Comparison of ENCODE assay signal across 1 cellular context in the genomic region with DNA sequence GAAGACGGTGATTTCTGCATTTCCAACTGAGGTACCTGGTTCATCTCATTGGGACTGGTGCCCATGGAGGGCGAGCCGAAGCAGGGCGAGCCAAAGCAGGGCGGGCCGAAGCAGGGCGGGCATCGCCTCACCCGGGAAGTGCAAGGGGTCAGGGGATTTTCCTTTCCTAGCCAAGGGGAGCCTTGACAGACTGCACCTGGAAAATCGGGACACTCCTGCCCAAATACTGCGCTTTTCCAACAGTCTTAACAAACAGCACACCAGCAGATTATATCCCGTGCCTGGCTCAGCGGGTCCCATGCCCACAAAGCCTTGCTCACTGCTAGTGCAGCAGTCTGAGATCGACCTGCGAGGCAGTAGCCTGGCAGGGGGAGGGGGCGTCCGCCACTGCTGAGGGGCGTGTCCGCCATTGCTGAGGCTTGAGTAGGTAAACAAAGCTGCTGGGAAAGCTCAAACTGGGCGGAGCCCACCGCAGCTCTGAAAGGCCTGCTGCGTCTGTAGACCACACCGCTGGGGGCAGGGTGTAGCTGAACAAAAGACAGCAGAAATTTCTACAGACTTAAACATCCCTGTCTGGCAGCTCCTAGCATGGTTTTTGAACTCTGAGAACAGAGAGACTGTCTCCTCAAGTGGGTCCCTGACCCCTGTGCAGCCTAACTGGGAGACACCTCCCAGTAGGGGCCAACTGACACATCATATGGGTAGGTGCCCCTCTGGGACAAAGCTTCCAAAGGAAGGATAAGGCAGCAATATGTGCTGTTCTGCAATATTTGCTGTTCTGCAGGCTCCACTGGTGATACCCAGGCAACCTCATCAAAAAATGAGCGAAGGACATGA.
TF ChIP-seq lines count a peak whose summit lies in the region.

No MANE protein-coding gene starts in this region.

TF ChIP-seq in HepG2, 621 proteins besides CTCF, POLR2A, EP300 and RAD21 (continued from another document and continues in another):
- TF ChIP-seq, protein P1, sequence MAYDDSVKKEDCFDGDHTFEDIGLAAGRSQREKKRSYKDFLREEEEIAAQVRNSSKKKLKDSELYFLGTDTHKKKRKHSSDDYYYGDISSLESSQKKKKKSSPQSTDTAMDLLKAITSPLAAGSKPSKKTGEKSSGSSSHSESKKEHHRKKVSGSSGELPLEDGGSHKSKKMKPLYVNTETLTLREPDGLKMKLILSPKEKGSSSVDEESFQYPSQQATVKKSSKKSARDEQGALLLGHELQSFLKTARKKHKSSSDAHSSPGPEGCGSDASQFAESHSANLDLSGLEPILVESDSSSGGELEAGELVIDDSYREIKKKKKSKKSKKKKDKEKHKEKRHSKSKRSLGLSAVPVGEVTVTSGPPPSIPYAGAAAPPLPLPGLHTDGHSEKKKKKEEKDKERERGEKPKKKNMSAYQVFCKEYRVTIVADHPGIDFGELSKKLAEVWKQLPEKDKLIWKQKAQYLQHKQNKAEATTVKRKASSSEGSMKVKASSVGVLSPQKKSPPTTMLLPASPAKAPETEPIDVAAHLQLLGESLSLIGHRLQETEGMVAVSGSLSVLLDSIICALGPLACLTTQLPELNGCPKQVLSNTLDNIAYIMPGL (CRISPR knock-in tag; IDR thresholded peaks at IDR 0.05; ENCODE audit: borderline replicate concordance in 1 of 2, low read depth in 1 of 2) = peak; percentile 44 to 79; a peak in 2 of 4 replicates
- TF ChIP-seq NFIB (CRISPR knock-in tag; IDR thresholded peaks at IDR 0.05; ENCODE audit: borderline replicate concordance) (no peak), ZNF124 (CRISPR knock-in tag; IDR thresholded peaks at IDR 0.05) (0 out of 2 replicates have a peak, but pooled peaks have one; percentile 66), NR2F1 (CRISPR knock-in tag; IDR thresholded peaks at IDR 0.05) (no peak), ZEB1 (IDR thresholded peaks at IDR 0.05; ENCODE audit: insufficient replicate concordance, low read depth) (no peak), ZNF780A (CRISPR knock-in tag; IDR thresholded peaks at IDR 0.05) (no peak), ZSCAN25 (CRISPR knock-in tag; IDR thresholded peaks at IDR 0.05) (0 out of 2 replicates have a peak, but pooled peaks have one; percentile 57), NR3C1 (CRISPR knock-in tag; IDR thresholded peaks at IDR 0.05) (no peak), KLF16 (CRISPR knock-in tag; IDR thresholded peaks at IDR 0.05) (peak in 1 of 2 experiments; percentile 68; a peak in 1 of 4 replicates), ISX (CRISPR knock-in tag; conservative IDR thresholded peaks at IDR 0.05) (no peak), CHD4 (IDR thresholded peaks at IDR 0.05; ENCODE audit: borderline replicate concordance, low read length) (no peak), PHF20 (CRISPR knock-in tag; IDR thresholded peaks at IDR 0.05) (peak; percentile 8; the same call in 1 of the 2 replicates), SOX13 (IDR thresholded peaks at IDR 0.05) (no peak), SOX13 (CRISPR knock-in tag; conservative IDR thresholded peaks at IDR 0.05 in 1 of 2, IDR thresholded peaks at IDR 0.05 in 1 of 2) (peak in 1 of 2 experiments; percentile 86; a peak in 2 of 4 replicates), ZNF543 (CRISPR knock-in tag; IDR thresholded peaks at IDR 0.05) (no peak), PRMT3 (CRISPR knock-in tag; IDR thresholded peaks at IDR 0.05; ENCODE audit: borderline replicate concordance, low read depth) (no peak), ZNF10 (CRISPR knock-in tag; IDR thresholded peaks at IDR 0.05; ENCODE audit: borderline replicate concordance, low read depth) (no peak), TCF12 (IDR thresholded peaks at IDR 0.05) (no peak), TCF12 (CRISPR knock-in tag; IDR thresholded peaks at IDR 0.05) (no peak), SMARCE1 (IDR thresholded peaks at IDR 0.05; ENCODE audit: borderline replicate concordance) (no peak), NCOA1 (CRISPR knock-in tag; IDR thresholded peaks at IDR 0.05) (no peak), ZNF253 (CRISPR knock-in tag; IDR thresholded peaks at IDR 0.05; ENCODE audit: borderline replicate concordance) (no peak), RFX3 (CRISPR knock-in tag; IDR thresholded peaks at IDR 0.05) (no peak), MEIS2 (CRISPR knock-in tag; IDR thresholded peaks at IDR 0.05) (peak; percentile 51; the same call in 1 of the 2 replicates), ZSCAN29 (CRISPR knock-in tag; conservative IDR thresholded peaks at IDR 0.05) (0 out of 2 replicates have a peak, but pooled peaks have one; percentile 31)
- TF ChIP-seq, protein P2, sequence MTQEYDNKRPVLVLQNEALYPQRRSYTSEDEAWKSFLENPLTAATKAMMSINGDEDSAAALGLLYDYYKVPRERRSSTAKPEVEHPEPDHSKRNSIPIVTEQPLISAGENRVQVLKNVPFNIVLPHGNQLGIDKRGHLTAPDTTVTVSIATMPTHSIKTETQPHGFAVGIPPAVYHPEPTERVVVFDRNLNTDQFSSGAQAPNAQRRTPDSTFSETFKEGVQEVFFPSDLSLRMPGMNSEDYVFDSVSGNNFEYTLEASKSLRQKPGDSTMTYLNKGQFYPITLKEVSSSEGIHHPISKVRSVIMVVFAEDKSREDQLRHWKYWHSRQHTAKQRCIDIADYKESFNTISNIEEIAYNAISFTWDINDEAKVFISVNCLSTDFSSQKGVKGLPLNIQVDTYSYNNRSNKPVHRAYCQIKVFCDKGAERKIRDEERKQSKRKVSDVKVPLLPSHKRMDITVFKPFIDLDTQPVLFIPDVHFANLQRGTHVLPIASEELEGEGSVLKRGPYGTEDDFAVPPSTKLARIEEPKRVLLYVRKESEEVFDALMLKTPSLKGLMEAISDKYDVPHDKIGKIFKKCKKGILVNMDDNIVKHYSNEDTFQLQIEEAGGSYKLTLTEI (CRISPR knock-in tag; conservative IDR thresholded peaks at IDR 0.05) = no peak
- TF ChIP-seq, protein P3, sequence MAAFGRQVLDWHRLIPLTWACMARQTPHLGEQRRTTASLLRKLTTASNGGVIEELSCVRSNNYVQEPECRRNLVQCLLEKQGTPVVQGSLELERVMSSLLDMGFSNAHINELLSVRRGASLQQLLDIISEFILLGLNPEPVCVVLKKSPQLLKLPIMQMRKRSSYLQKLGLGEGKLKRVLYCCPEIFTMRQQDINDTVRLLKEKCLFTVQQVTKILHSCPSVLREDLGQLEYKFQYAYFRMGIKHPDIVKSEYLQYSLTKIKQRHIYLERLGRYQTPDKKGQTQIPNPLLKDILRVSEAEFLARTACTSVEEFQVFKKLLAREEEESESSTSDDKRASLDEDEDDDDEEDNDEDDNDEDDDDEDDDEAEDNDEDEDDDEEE (CRISPR knock-in tag; IDR thresholded peaks at IDR 0.05) = no peak; the same call in 1 of the 2 replicates
- TF ChIP-seq, protein P4, sequence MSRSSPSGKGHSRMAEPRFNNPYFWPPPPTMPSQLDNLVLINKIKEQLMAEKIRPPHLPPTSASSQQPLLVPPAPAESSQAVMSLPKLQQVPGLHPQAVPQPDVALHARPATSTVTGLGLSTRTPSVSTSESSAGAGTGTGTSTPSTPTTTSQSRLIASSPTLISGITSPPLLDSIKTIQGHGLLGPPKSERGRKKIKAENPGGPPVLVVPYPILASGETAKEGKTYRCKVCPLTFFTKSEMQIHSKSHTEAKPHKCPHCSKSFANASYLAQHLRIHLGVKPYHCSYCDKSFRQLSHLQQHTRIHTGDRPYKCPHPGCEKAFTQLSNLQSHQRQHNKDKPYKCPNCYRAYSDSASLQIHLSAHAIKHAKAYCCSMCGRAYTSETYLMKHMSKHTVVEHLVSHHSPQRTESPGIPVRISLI (CRISPR knock-in tag; IDR thresholded peaks at IDR 0.05; ENCODE audit: borderline replicate concordance) = no peak
- TF ChIP-seq, protein P5, sequence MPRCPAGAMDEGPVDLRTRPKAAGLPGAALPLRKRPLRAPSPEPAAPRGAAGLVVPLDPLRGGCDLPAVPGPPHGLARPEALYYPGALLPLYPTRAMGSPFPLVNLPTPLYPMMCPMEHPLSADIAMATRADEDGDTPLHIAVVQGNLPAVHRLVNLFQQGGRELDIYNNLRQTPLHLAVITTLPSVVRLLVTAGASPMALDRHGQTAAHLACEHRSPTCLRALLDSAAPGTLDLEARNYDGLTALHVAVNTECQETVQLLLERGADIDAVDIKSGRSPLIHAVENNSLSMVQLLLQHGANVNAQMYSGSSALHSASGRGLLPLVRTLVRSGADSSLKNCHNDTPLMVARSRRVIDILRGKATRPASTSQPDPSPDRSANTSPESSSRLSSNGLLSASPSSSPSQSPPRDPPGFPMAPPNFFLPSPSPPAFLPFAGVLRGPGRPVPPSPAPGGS (CRISPR knock-in tag; IDR thresholded peaks at IDR 0.05) = peak; percentile 82
- TF ChIP-seq, protein P6, sequence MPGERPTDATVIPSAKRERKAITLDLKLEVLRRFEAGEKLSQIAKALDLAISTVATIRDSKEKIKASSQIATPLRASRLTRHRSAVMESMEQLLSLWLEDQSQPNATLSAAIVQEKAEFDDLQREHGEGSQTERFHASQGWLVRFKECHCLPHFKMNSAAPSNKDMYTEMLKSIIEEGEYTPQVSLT (CRISPR knock-in tag; IDR thresholded peaks at IDR 0.05; ENCODE audit: borderline replicate concordance, low read depth) = no peak
- TF ChIP-seq, protein P7, sequence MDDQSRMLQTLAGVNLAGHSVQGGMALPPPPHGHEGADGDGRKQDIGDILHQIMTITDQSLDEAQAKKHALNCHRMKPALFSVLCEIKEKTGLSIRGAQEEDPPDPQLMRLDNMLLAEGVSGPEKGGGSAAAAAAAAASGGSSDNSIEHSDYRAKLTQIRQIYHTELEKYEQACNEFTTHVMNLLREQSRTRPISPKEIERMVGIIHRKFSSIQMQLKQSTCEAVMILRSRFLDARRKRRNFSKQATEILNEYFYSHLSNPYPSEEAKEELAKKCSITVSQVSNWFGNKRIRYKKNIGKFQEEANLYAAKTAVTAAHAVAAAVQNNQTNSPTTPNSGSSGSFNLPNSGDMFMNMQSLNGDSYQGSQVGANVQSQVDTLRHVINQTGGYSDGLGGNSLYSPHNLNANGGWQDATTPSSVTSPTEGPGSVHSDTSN (CRISPR knock-in tag; IDR thresholded peaks at IDR 0.05; ENCODE audit: borderline replicate concordance) = no peak
- TF ChIP-seq, protein P8, sequence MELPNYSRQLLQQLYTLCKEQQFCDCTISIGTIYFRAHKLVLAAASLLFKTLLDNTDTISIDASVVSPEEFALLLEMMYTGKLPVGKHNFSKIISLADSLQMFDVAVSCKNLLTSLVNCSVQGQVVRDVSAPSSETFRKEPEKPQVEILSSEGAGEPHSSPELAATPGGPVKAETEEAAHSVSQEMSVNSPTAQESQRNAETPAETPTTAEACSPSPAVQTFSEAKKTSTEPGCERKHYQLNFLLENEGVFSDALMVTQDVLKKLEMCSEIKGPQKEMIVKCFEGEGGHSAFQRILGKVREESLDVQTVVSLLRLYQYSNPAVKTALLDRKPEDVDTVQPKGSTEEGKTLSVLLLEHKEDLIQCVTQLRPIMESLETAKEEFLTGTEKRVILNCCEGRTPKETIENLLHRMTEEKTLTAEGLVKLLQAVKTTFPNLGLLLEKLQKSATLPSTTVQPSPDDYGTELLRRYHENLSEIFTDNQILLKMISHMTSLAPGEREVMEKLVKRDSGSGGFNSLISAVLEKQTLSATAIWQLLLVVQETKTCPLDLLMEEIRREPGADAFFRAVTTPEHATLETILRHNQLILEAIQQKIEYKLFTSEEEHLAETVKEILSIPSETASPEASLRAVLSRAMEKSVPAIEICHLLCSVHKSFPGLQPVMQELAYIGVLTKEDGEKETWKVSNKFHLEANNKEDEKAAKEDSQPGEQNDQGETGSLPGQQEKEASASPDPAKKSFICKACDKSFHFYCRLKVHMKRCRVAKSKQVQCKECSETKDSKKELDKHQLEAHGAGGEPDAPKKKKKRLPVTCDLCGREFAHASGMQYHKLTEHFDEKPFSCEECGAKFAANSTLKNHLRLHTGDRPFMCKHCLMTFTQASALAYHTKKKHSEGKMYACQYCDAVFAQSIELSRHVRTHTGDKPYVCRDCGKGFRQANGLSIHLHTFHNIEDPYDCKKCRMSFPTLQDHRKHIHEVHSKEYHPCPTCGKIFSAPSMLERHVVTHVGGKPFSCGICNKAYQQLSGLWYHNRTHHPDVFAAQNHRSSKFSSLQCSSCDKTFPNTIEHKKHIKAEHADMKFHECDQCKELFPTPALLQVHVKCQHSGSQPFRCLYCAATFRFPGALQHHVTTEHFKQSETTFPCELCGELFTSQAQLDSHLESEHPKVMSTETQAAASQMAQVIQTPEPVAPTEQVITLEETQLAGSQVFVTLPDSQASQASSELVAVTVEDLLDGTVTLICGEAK (IDR thresholded peaks at IDR 0.05) = no peak
- TF ChIP-seq, protein P8 (CRISPR knock-in tag; IDR thresholded peaks at IDR 0.05) = no peak
- TF ChIP-seq, protein P9, sequence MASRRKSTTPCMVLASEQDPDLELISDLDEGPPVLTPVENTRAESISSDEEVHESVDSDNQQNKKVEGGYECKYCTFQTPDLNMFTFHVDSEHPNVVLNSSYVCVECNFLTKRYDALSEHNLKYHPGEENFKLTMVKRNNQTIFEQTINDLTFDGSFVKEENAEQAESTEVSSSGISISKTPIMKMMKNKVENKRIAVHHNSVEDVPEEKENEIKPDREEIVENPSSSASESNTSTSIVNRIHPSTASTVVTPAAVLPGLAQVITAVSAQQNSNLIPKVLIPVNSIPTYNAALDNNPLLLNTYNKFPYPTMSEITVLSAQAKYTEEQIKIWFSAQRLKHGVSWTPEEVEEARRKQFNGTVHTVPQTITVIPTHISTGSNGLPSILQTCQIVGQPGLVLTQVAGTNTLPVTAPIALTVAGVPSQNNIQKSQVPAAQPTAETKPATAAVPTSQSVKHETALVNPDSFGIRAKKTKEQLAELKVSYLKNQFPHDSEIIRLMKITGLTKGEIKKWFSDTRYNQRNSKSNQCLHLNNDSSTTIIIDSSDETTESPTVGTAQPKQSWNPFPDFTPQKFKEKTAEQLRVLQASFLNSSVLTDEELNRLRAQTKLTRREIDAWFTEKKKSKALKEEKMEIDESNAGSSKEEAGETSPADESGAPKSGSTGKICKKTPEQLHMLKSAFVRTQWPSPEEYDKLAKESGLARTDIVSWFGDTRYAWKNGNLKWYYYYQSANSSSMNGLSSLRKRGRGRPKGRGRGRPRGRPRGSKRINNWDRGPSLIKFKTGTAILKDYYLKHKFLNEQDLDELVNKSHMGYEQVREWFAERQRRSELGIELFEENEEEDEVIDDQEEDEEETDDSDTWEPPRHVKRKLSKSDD (CRISPR knock-in tag; IDR thresholded peaks at IDR 0.05; ENCODE audit: low read depth) = peak; percentile 94
